24 cellular contexts compared by ENCODE assay signal in the genomic region with DNA sequence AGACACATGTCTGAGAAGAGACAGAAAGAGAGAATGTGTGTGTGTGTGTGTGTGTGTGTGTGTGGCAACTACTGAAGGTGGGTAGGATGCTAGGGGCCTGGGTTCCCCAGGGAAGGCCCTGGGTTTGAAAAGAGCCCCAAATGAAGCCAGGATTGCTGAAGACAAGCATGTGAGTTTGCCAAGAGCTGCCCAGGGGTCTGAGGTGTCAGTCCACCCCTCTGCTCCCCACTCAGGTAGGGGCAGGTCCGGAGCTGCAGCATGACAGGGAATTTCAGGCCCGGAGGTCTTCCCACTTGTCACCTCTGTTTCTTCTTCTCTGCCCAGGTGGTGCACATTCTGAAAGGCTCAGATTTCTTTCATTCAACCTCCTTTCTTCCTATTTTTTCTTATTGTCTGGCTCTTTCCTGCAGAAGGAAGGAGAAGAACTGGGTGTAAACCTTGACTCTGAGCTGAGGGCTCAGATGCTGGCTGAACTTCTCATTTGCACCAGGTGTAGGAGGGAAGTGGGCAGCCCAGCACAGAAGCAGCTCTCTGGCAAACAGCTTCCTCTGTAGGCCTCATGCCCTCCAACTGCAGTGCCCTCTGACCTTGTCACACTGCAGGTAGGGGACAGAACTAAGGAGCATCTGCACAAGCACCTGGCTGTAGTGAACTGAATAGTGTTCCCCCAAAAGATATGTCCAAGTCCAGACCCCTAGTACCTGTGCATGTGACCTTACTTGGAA.
A peak's percentile ranks its signal among the peaks of the same experiment; 100 is the strongest.
DNase-seq lines count a peak whose midpoint lies in the region; ATAC-seq and TF ChIP-seq lines count a peak whose summit lies in the region.
"Had no signal": no experiment of that assay in that cellular context is flagged by ENCODE, and none has a peak within 500 bp of the region (broad histone marks: within the 10 kb centered on the region; RNA-seq: fewer than 3 reads in every experiment).

No MANE protein-coding gene starts in this region.

- peaks cover 26% of the 10 kb centered on the region for H3K4me1 ChIP-seq in CD4-positive, CD25-positive, alpha-beta regulatory T cell (ENCODE audit: control insufficient read depth, insufficient read depth, low read length, poor library complexity, severe bottlenecking)
- H3K4me1 ChIP-seq in OCI-LY7 (ENCODE audit: insufficient read depth, low read length, poor library complexity, severe bottlenecking) (peaks cover 71% of the 10 kb centered on the region), SK-N-SH (ENCODE audit: control insufficient read depth in 1 of 2, insufficient read depth in 2 of 2, low read depth in 1 of 2, low read length in 1 of 2) (peaks cover 5 to 21% of the 10 kb centered on the region in 2 experiments; a peak in 2 of 4 replicates)
- H3K4me1 ChIP-seq in naive thymus-derived CD4-positive, alpha-beta T cell (ENCODE audit: control insufficient read depth in 2 of 2, insufficient read depth in 2 of 2, low read length in 2 of 2): peaks cover 33 to 59% of the 10 kb centered on the region in 2 donors
- H3K4me1 ChIP-seq: BE2C had no signal

- no TSS peak for BruUV-seq in OCI-LY7 (replicated peaks; lab: Mats Ljungman, UMichigan)

- WGBS in SK-N-SH (ENCODE audit: low lambda C conversion rate): 71% methylated on average over 2 of the region's 2 CpGs

- H3K4me3 ChIP-seq in CD4-positive, CD25-positive, alpha-beta regulatory T cell (ENCODE audit: low read depth, low read length): no peak overlapping the region
- H3K4me3 ChIP-seq in OCI-LY7 (ENCODE audit: low read depth, low read length, poor library complexity, severe bottlenecking) (peak overlapping the region; percentile 2), SK-N-SH (ENCODE audit: low read depth in 2 of 2, low read length in 1 of 2) (no peak overlapping the region)
- no peak overlapping the region for H3K4me3 ChIP-seq in naive thymus-derived CD4-positive, alpha-beta T cell (ENCODE audit: low read length)
- H3K4me3 ChIP-seq: SK-N-MC, stomach had no signal

- TF ChIP-seq CTCF in OCI-LY7 (conservative IDR thresholded peaks at IDR 0.05; ENCODE audit: low read length) (no peak), SK-N-SH (IDR thresholded peaks at IDR 0.05) (no peak)

- no peaks in the 10 kb centered on the region for H3K9me2 ChIP-seq in OCI-LY7 (ENCODE audit: insufficient read depth, low read length)
- H3K9me2 ChIP-seq in SK-N-SH: no peaks in the 10 kb centered on the region

- no peaks in the 10 kb centered on the region for H3K36me3 ChIP-seq in CD4-positive, CD25-positive, alpha-beta regulatory T cell (ENCODE audit: control insufficient read depth, insufficient read depth, low read length)
- no peaks in the 10 kb centered on the region for H3K36me3 ChIP-seq in OCI-LY7 (ENCODE audit: insufficient read depth, low read length)
- no peaks in the 10 kb centered on the region for H3K36me3 ChIP-seq in naive thymus-derived CD4-positive, alpha-beta T cell (ENCODE audit: control insufficient read depth in 2 of 3, insufficient read depth in 3 of 3, low read length in 3 of 3)
- no peaks in the 10 kb centered on the region for H3K36me3 ChIP-seq in SK-N-SH (replicated peaks in 1 of 2; ENCODE audit: control insufficient read depth in 1 of 2, insufficient read depth in 2 of 2, low read length in 1 of 2)
- H3K36me3 ChIP-seq: BE2C, stomach had no signal

- no peaks in the 10 kb centered on the region for H3K36me3 Mint-ChIP-seq in T-helper 1 cell treated with Interleukin-12 subunit alpha and Interleukin-12 subunit beta and Interleukin-4 antibody, amounts not matched to agents 30 μg/mL and 1 μg/mL, for 36 hours (ENCODE audit: low read depth)
- no peaks in the 10 kb centered on the region for H3K36me3 Mint-ChIP-seq in CD4-positive, CD25-positive, alpha-beta regulatory T cell
- H3K36me3 Mint-ChIP-seq in naive thymus-derived CD4-positive, alpha-beta T cell: no peaks in the 10 kb centered on the region
- H3K36me3 Mint-ChIP-seq: natural killer cell had no signal

- TF ChIP-seq EP300 in SK-N-SH (IDR thresholded peaks at IDR 0.05; ENCODE audit: borderline replicate concordance in 1 of 2, low read depth in 1 of 2, low read length in 1 of 2): no peak

- intact Hi-C loops in OCI-LY7 (cut with micrococcal nuclease; ENCODE audit: unreplicated experiment): loop anchor here (5.0 kb wide), 1 partner anchor 459 kb away; the partner anchor contains the start of gene SND1
- intact Hi-C loops in naive thymus-derived CD4-positive, alpha-beta T cell (cut with micrococcal nuclease): no loop called here

- peak overlapping the region; percentile 66; the same call in 1 of the 2 replicates for H2AFZ ChIP-seq in OCI-LY7 (ENCODE audit: low read length)
- no peak overlapping the region for H2AFZ ChIP-seq in SK-N-SH (ENCODE audit: low read depth)

- H3K4me2 ChIP-seq in OCI-LY7 (ENCODE audit: low read length) (peak overlapping the region; percentile 80), SK-N-SH (no peak overlapping the region)

- ATAC-seq in CD4-positive, CD25-positive, alpha-beta regulatory T cell (ENCODE audit: low read depth in 2 of 2): peak in 1 of 2 donors; percentile 19
- ATAC-seq in naive thymus-derived CD4-positive, alpha-beta T cell: no peak
- ATAC-seq in HG03521 (IDR thresholded peaks at IDR 0.05; ENCODE audit: unreplicated experiment): no peak
- ATAC-seq: HepG2, natural killer cell had no signal

- DNase-seq in T-helper 1 cell: no peak
- DNase-seq in CD4-positive, CD25-positive, alpha-beta regulatory T cell: peak in 1 of 3 donors; percentile 21
- DNase-seq in OCI-LY7 (ENCODE audit: low spot score): peak; percentile 72
- DNase-seq in naive thymus-derived CD4-positive, alpha-beta T cell: peak in 1 of 9 donors; percentile 9
- no peak for DNase-seq in SK-N-SH
- DNase-seq in NCI-H2171 treated with DMSO at 0.1 percent for 48 hours (lab: John Stamatoyannopoulos, UW): no peak
- DNase-seq: 8988T; activated CD4-positive, alpha-beta T cell treated with anti-CD3 and anti-CD28 coated beads for 48 hours; activated T-cell treated with anti-CD3 and anti-CD28 coated beads, Interleukin-2, amount 50 U/mL, for 1 hour; BE2C; erythroblast; foreskin melanocyte; H9; hypothalamus; kidney; natural killer cell; NCI-H1694 treated with DMSO at 0.1 percent for 48 hours; NCI-H226; stimulated activated CD4-positive, alpha-beta T cell treated with anti-CD3 and anti-CD28 coated beads, Interleukin-2, amount 100 ng/mL, for 48 hours; stomach had no signal

- H3K9ac ChIP-seq in SK-N-SH: no peak overlapping the region

- peak overlapping the region; percentile 2 for H3K27ac Mint-ChIP-seq in T-helper 1 cell treated with Interleukin-12 subunit alpha and Interleukin-12 subunit beta and Interleukin-4 antibody, amounts not matched to agents 30 μg/mL and 1 μg/mL, for 36 hours
- H3K27ac Mint-ChIP-seq in CD4-positive, CD25-positive, alpha-beta regulatory T cell: peak overlapping the region; percentile 61 to 74 (median 65)
- peak overlapping the region in 8 of 9 donors; percentile 66 to 92 (median 86) for H3K27ac Mint-ChIP-seq in naive thymus-derived CD4-positive, alpha-beta T cell
- H3K27ac Mint-ChIP-seq: H9, natural killer cell had no signal

- H3K27me3 Mint-ChIP-seq in T-helper 1 cell treated with Interleukin-12 subunit alpha and Interleukin-12 subunit beta and Interleukin-4 antibody, amounts not matched to agents 30 μg/mL and 1 μg/mL, for 36 hours (ENCODE audit: low read depth): peaks cover 11% of the 10 kb centered on the region
- peaks cover 26% of the 10 kb centered on the region for H3K27me3 Mint-ChIP-seq in CD4-positive, CD25-positive, alpha-beta regulatory T cell
- peaks cover 0 to 21% (median 0%) of the 10 kb centered on the region in 5 donors for H3K27me3 Mint-ChIP-seq in naive thymus-derived CD4-positive, alpha-beta T cell

- no peak overlapping the region for H3K27ac ChIP-seq in CD4-positive, CD25-positive, alpha-beta regulatory T cell (ENCODE audit: insufficient read depth, low read length, poor library complexity, severe bottlenecking)
- peak overlapping the region; percentile 95 for H3K27ac ChIP-seq in OCI-LY7 (ENCODE audit: low read depth, low read length, poor library complexity, severe bottlenecking)
- H3K27ac ChIP-seq in naive thymus-derived CD4-positive, alpha-beta T cell (ENCODE audit: low read depth, low read length): no peak overlapping the region
- no peak overlapping the region for H3K27ac ChIP-seq in SK-N-SH (ENCODE audit: low read depth in 2 of 2, low read length in 1 of 2)
- H3K27ac ChIP-seq: SK-N-MC, stomach had no signal

- TF ChIP-seq RAD21 in SK-N-SH (IDR thresholded peaks at IDR 0.05; ENCODE audit: low read length): no peak

- no peaks in the 10 kb centered on the region for H3K27me3 ChIP-seq in CD4-positive, CD25-positive, alpha-beta regulatory T cell (ENCODE audit: control insufficient read depth, insufficient read depth, low read length)
- no peaks in the 10 kb centered on the region for H3K27me3 ChIP-seq in naive thymus-derived CD4-positive, alpha-beta T cell (ENCODE audit: control insufficient read depth in 2 of 2, insufficient read depth in 2 of 2, low read length in 2 of 2)
- H3K27me3 ChIP-seq in SK-N-SH (ENCODE audit: insufficient read depth): no peaks in the 10 kb centered on the region; the same call in 1 of the 2 replicates
- H3K27me3 ChIP-seq: BE2C had no signal

- H3K4me1 Mint-ChIP-seq in T-helper 1 cell treated with Interleukin-12 subunit alpha and Interleukin-12 subunit beta and Interleukin-4 antibody, amounts not matched to agents 30 μg/mL and 1 μg/mL, for 36 hours (ENCODE audit: low read depth): peaks cover 33% of the 10 kb centered on the region
- peaks cover 6 to 56% (median 36%) of the 10 kb centered on the region in 4 donors for H3K4me1 Mint-ChIP-seq in CD4-positive, CD25-positive, alpha-beta regulatory T cell
- peaks cover 50 to 79% (median 75%) of the 10 kb centered on the region in 7 donors for H3K4me1 Mint-ChIP-seq in naive thymus-derived CD4-positive, alpha-beta T cell

- H3K79me2 ChIP-seq in OCI-LY7 (ENCODE audit: insufficient read depth, low read depth, low read length): no peaks in the 10 kb centered on the region
- no peaks in the 10 kb centered on the region for H3K79me2 ChIP-seq in SK-N-SH (ENCODE audit: insufficient read depth)

- H3K9me3 ChIP-seq in CD4-positive, CD25-positive, alpha-beta regulatory T cell (ENCODE audit: control insufficient read depth in 2 of 2, low read length in 2 of 2): no peaks in the 10 kb centered on the region
- H3K9me3 ChIP-seq in OCI-LY7 (ENCODE audit: low read length) (no peaks in the 10 kb centered on the region), SK-N-SH (no peaks in the 10 kb centered on the region)
- no peaks in the 10 kb centered on the region for H3K9me3 ChIP-seq in naive thymus-derived CD4-positive, alpha-beta T cell (ENCODE audit: control insufficient read depth in 2 of 3, low read length in 3 of 3)
- H3K9me3 ChIP-seq: BE2C, stomach had no signal

- POLR2A ChIA-PET in OCI-LY7 (lab: Charles Lee): interaction anchor here (0.5 to 1.2 kb wide), 5 partner anchors 25 to 1132 kb away, joined by 3 read pairs; no protein-coding TSS in a partner anchor
- POLR2A ChIA-PET in naive thymus-derived CD4-positive, alpha-beta T cell (lab: Charles Lee): interaction anchor here (0.6 to 1.6 kb wide), 6 partner anchors 9 to 63 kb away, joined by 3 to 6 read pairs (median 3); no protein-coding TSS in a partner anchor
- POLR2A ChIA-PET in SK-N-SH (lab: Yijun Ruan, JAX): interaction anchor here (0.6 to 0.7 kb wide), 2 partner anchors 56 to 62 kb away, joined by 3 to 4 read pairs; no protein-coding TSS in a partner anchor

- H4K20me1 ChIP-seq in OCI-LY7 (ENCODE audit: insufficient read depth, low read length): no peaks in the 10 kb centered on the region
- H4K20me1 ChIP-seq in SK-N-SH (ENCODE audit: insufficient read depth): no peaks in the 10 kb centered on the region

- CTCF ChIA-PET in OCI-LY7 (lab: Charles Lee; ENCODE audit: unreplicated experiment): interaction anchor here (0.6 kb wide), 2 partner anchors 76 to 727 kb away, joined by 3 read pairs; no protein-coding TSS in a partner anchor
- CTCF ChIA-PET in naive thymus-derived CD4-positive, alpha-beta T cell (lab: Charles Lee): interaction anchor here (1.2 to 2.0 kb wide), 2 partner anchors 25 to 52 kb away, joined by 4 to 8 read pairs; no protein-coding TSS in a partner anchor
- CTCF ChIA-PET in SK-N-SH (lab: Yijun Ruan, JAX): interaction anchor here (0.8 to 4.4 kb wide), 5 partner anchors 13 to 403 kb away, joined by 3 to 19 read pairs (median 6); no protein-coding TSS in a partner anchor

- peaks cover 6% of the 10 kb centered on the region for H3F3A ChIP-seq in SK-N-SH (replicated peaks; ENCODE audit: insufficient read depth)

- H3K9me3 Mint-ChIP-seq in T-helper 1 cell treated with Interleukin-12 subunit alpha and Interleukin-12 subunit beta and Interleukin-4 antibody, amounts not matched to agents 30 μg/mL and 1 μg/mL, for 36 hours: no peaks in the 10 kb centered on the region
- no peaks in the 10 kb centered on the region for H3K9me3 Mint-ChIP-seq in CD4-positive, CD25-positive, alpha-beta regulatory T cell
- H3K9me3 Mint-ChIP-seq in naive thymus-derived CD4-positive, alpha-beta T cell: no peaks in the 10 kb centered on the region
- H3K9me3 Mint-ChIP-seq: H9, natural killer cell had no signal

- H3K4me3 Mint-ChIP-seq in T-helper 1 cell treated with Interleukin-12 subunit alpha and Interleukin-12 subunit beta and Interleukin-4 antibody, amounts not matched to agents 30 μg/mL and 1 μg/mL, for 36 hours: no peak overlapping the region
- peak overlapping the region in 3 of 4 donors; percentile 52 to 75 (median 61) for H3K4me3 Mint-ChIP-seq in CD4-positive, CD25-positive, alpha-beta regulatory T cell
- peak overlapping the region; percentile 61 to 87 (median 73) for H3K4me3 Mint-ChIP-seq in naive thymus-derived CD4-positive, alpha-beta T cell
- H3K4me3 Mint-ChIP-seq: H9, natural killer cell had no signal

Comparison
In these comparisons a context has a peak if more than half of its experiments do, and no peak if none do; other contexts are left out.
1. H3K27ac Mint-ChIP-seq: peak in every context shown above with its lines; median percentile 86 in naive thymus-derived CD4-positive, alpha-beta T cell; 65 in CD4-positive, CD25-positive, alpha-beta regulatory T cell; 2 in T-helper 1 cell treated with Interleukin-12 subunit alpha and Interleukin-12 subunit beta and Interleukin-4 antibody, amounts not matched to agents 30 μg/mL and 1 μg/mL, for 36 hours.